In the genomic region with DNA sequence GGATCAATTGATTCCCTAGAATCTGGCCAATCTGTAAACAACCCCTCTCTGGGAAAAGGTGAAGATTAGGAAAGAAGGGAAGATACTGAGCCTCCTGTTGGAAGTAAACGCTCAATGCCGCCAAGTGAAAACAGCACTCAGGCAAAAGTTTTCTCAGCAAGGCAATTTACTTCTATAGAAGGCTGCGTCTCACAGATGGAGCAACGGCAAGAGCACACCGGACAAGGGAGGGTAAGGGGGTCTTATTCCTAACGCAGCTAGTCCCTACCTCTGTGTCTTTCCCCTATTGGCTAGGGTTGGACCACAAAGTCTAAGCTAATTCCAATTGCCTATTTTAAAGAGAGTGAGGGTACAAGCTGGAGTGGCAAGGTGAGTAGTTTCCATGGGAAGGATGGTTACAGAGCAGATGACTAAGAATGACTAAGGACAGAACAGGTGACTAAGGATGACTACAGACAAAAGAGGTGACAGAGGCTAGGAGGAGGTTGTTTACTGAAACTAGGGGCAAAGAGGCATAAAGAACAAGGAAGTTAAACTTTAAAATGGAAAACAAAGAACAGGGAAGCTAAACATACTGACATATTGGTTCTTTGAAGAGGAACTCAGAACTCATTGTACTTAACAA, we compare ENCODE assay signal across 1 cellular context.
TF ChIP-seq lines count a peak whose summit lies in the region.

No MANE protein-coding gene starts in this region.

TF ChIP-seq in HCT116, 20 proteins besides CTCF, POLR2A, EP300 and RAD21 (continued from another document):
- TF ChIP-seq CEBPB (IDR thresholded peaks at IDR 0.05; ENCODE audit: low read depth), result peak; percentile 29; the same call in 1 of the 2 replicates
- TF ChIP-seq SRF (IDR thresholded peaks at IDR 0.05; ENCODE audit: low read depth), result peak; percentile 80
- TF ChIP-seq YY1 (IDR thresholded peaks at IDR 0.05; ENCODE audit: extremely low read depth, insufficient replicate concordance, low read depth, low read length), result no peak
- TF ChIP-seq, protein P1, sequence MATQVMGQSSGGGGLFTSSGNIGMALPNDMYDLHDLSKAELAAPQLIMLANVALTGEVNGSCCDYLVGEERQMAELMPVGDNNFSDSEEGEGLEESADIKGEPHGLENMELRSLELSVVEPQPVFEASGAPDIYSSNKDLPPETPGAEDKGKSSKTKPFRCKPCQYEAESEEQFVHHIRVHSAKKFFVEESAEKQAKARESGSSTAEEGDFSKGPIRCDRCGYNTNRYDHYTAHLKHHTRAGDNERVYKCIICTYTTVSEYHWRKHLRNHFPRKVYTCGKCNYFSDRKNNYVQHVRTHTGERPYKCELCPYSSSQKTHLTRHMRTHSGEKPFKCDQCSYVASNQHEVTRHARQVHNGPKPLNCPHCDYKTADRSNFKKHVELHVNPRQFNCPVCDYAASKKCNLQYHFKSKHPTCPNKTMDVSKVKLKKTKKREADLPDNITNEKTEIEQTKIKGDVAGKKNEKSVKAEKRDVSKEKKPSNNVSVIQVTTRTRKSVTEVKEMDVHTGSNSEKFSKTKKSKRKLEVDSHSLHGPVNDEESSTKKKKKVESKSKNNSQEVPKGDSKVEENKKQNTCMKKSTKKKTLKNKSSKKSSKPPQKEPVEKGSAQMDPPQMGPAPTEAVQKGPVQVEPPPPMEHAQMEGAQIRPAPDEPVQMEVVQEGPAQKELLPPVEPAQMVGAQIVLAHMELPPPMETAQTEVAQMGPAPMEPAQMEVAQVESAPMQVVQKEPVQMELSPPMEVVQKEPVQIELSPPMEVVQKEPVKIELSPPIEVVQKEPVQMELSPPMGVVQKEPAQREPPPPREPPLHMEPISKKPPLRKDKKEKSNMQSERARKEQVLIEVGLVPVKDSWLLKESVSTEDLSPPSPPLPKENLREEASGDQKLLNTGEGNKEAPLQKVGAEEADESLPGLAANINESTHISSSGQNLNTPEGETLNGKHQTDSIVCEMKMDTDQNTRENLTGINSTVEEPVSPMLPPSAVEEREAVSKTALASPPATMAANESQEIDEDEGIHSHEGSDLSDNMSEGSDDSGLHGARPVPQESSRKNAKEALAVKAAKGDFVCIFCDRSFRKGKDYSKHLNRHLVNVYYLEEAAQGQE (IDR thresholded peaks at IDR 0.05; ENCODE audit: low read depth), result no peak
- TF ChIP-seq, protein P2, sequence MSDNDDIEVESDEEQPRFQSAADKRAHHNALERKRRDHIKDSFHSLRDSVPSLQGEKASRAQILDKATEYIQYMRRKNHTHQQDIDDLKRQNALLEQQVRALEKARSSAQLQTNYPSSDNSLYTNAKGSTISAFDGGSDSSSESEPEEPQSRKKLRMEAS (IDR thresholded peaks at IDR 0.05), result no peak
- TF ChIP-seq, protein P3, sequence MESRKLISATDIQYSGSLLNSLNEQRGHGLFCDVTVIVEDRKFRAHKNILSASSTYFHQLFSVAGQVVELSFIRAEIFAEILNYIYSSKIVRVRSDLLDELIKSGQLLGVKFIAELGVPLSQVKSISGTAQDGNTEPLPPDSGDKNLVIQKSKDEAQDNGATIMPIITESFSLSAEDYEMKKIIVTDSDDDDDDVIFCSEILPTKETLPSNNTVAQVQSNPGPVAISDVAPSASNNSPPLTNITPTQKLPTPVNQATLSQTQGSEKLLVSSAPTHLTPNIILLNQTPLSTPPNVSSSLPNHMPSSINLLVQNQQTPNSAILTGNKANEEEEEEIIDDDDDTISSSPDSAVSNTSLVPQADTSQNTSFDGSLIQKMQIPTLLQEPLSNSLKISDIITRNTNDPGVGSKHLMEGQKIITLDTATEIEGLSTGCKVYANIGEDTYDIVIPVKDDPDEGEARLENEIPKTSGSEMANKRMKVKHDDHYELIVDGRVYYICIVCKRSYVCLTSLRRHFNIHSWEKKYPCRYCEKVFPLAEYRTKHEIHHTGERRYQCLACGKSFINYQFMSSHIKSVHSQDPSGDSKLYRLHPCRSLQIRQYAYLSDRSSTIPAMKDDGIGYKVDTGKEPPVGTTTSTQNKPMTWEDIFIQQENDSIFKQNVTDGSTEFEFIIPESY (IDR thresholded peaks at IDR 0.05; ENCODE audit: extremely low read depth, insufficient replicate concordance, low read length), result no peak
- peak; percentile 82 for TF ChIP-seq JUND (IDR thresholded peaks at IDR 0.05)
- TF ChIP-seq CBX3 (IDR thresholded peaks at IDR 0.05; ENCODE audit: low read depth), result peak; percentile 92; the same call in 1 of the 2 replicates
- no peak for TF ChIP-seq EZH2 (IDR thresholded peaks at IDR 0.05)
- TF ChIP-seq TCF7L2 (IDR thresholded peaks at IDR 0.05; ENCODE audit: borderline replicate concordance, extremely low read depth, insufficient read depth, insufficient read length), result no peak
- TF ChIP-seq ZNF274 (IDR thresholded peaks at IDR 0.05; ENCODE audit: low read depth, low read length), result no peak
- TF ChIP-seq EZH2phosphoT487 (IDR thresholded peaks at IDR 0.05; ENCODE audit: borderline replicate concordance), result no peak
- no peak; the same call in 1 of the 2 replicates for TF ChIP-seq POLR2AphosphoS5 (IDR thresholded peaks at IDR 0.05; ENCODE audit: low read depth, low read length)
- no peak for TF ChIP-seq ELF1 (IDR thresholded peaks at IDR 0.05; ENCODE audit: borderline replicate concordance, low read depth)
- no peak for TF ChIP-seq ZFX (IDR thresholded peaks at IDR 0.05)
- TF ChIP-seq SIN3A (IDR thresholded peaks at IDR 0.05; ENCODE audit: low read depth), result no peak
- TF ChIP-seq SP1 (IDR thresholded peaks at IDR 0.05; ENCODE audit: low read depth), result peak; percentile 70; the same call in 1 of the 2 replicates
